8 cellular contexts compared by ENCODE assay signal in genomic region chr17:77404812-77405581, GRCh38.
DNase-seq lines count a peak whose midpoint lies in the region; ATAC-seq and TF ChIP-seq lines count a peak whose summit lies in the region.

No MANE protein-coding gene starts in this region.

- H3K4me1 ChIP-seq in left lung: peaks cover 24 to 78% of the 10 kb centered on the region in 2 donors

- no peaks in the 10 kb centered on the region for H3K27me3 ChIP-seq in left lung

- ATAC-seq in HG02870 (IDR thresholded peaks at IDR 0.05; ENCODE audit: unreplicated experiment) (peak; percentile 64), left lung (peak; percentile 45)

- H3K36me3 ChIP-seq in left lung: peaks cover 0 to 19% of the 10 kb centered on the region in 2 donors

- peak overlapping the region; percentile 27 to 42 for H3K27ac ChIP-seq in left lung

- TF ChIP-seq CTCF in GM12875 (IDR thresholded peaks at IDR 0.05; ENCODE audit: borderline replicate concordance, insufficient read depth, low read depth, low read length) (no peak), left lung (IDR thresholded peaks at IDR 0.05) (no peak)

- DNase-seq in SW480 (ENCODE audit: low spot score) (peak; percentile 83), left lung (peak in 1 of 2 donors; percentile 75), NCI-H748 treated with DMSO at 0.1 percent for 48 hours (lab: John Stamatoyannopoulos, UW) (no peak), T1000 (lab: John Stamatoyannopoulos, UW) (no peak)
- DNase-seq in activated naive CD8-positive, alpha-beta T cell treated with anti-CD3 and anti-CD28 coated beads, Interleukin-2, amount 50 U/mL, for 16 hours (ENCODE audit: low read depth, low spot score): peak; percentile 68
- peak; percentile 69 to 78 for DNase-seq in stimulated activated CD8-positive, alpha-beta memory T cell treated with anti-CD3 and anti-CD28 coated beads, Interleukin-15, amount 100 ng/mL, for 4 hours (ENCODE audit: low read depth in 2 of 2)

- H3K4me3 ChIP-seq in GM12875 (ENCODE audit: low read depth, low read length) (peak overlapping the region; percentile 42), left lung (peak overlapping the region in 1 of 2 donors; percentile 16)

- H3K9me3 ChIP-seq in left lung: no peaks in the 10 kb centered on the region

- intact Hi-C loops in left lung (cut with DNase I): no loop called here

Comparison
In these comparisons a context has a peak if more than half of its experiments do, and no peak if none do; other contexts are left out.
1. DNase-seq: peak in SW480 (single experiment), activated naive CD8-positive, alpha-beta T cell treated with anti-CD3 and anti-CD28 coated beads, Interleukin-2, amount 50 U/mL, for 16 hours (single experiment) and stimulated activated CD8-positive, alpha-beta memory T cell treated with anti-CD3 and anti-CD28 coated beads, Interleukin-15, amount 100 ng/mL, for 4 hours (2 of 2); none in NCI-H748 treated with DMSO at 0.1 percent for 48 hours (single experiment) and T1000 (single experiment).